ENCODE assay signal across 1 cellular context in the genomic region with DNA sequence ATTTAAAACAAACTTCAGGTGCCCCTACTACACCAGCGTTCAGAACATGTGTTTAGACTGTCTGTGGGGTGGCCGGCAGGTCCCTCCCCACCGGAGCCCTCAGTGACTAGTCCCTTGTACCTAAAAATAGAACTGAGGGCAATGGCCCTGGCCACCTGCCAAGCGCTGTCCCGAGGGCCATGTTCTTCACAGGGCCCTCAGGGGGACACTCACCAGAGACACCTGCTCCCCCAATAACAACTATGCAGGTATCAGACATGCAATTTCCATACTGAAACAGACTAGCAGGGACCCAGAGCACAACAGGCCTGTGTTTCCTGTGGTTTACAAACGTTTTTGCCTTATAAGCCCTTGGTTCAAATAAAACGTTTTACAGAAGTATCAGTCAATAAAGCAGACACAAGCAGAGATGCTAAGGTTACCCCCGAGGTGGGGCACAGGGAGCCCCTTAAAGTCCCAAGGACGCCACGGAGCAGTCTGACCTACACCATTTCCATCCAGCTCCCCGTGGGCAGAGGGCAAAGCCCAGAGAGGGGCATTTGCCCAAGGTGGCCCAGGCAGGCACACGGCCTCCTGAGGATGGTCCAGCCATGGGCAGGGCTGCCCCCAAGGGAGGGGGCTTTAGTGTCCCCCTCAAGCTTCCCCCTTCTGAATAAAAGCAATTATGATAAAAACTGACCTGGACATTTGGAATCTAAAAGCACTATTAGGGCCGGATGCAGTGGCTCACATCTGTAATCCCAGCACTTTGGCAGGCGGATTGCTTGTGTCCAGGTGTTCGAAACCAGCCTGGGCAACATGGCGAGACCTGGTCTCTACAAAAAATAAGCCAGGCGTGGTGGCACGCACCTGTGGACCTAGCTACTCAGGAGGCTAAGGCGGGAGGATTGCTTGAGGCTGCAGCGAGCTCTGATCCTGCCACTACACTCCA.
TF ChIP-seq lines count a peak whose summit lies in the region.

No MANE protein-coding gene starts in this region.

TF ChIP-seq in HepG2, 621 proteins besides CTCF, POLR2A, EP300 and RAD21:
- TF ChIP-seq SIN3A (IDR thresholded peaks at IDR 0.05; ENCODE audit: borderline replicate concordance, low read depth, low read length) (no peak), ZNF260 (CRISPR knock-in tag; IDR thresholded peaks at IDR 0.05; ENCODE audit: borderline replicate concordance, low read depth) (no peak), ZFP62 (CRISPR knock-in tag; IDR thresholded peaks at IDR 0.05) (no peak), MEF2D (CRISPR knock-in tag; IDR thresholded peaks at IDR 0.05) (peak; percentile 88), TEAD2 (CRISPR knock-in tag; IDR thresholded peaks at IDR 0.05) (no peak), CENPBD1 (CRISPR knock-in tag; IDR thresholded peaks at IDR 0.05; ENCODE audit: borderline replicate concordance, low read depth) (no peak), KLF15 (CRISPR knock-in tag; IDR thresholded peaks at IDR 0.05; ENCODE audit: borderline replicate concordance) (no peak), ZNF136 (CRISPR knock-in tag; IDR thresholded peaks at IDR 0.05; ENCODE audit: low read depth) (0 out of 2 replicates have a peak, but pooled peaks have one; percentile 28), HMG20A (CRISPR knock-in tag; IDR thresholded peaks at IDR 0.05; ENCODE audit: borderline replicate concordance) (no peak), ZNF709 (CRISPR knock-in tag; IDR thresholded peaks at IDR 0.05) (no peak), ARID3A (IDR thresholded peaks at IDR 0.05; ENCODE audit: low read depth, low read length) (no peak), ZNF333 (CRISPR knock-in tag; IDR thresholded peaks at IDR 0.05; ENCODE audit: borderline replicate concordance) (no peak), SUZ12 (IDR thresholded peaks at IDR 0.05; ENCODE audit: low read depth, low read length) (no peak), TFAP4 (IDR thresholded peaks at IDR 0.05; ENCODE audit: borderline replicate concordance, low read depth) (no peak), HDAC6 (IDR thresholded peaks at IDR 0.05; ENCODE audit: low read depth, low read length) (no peak), ZNF484 (CRISPR knock-in tag; IDR thresholded peaks at IDR 0.05; ENCODE audit: borderline replicate concordance, low read depth) (no peak), JDP2 (CRISPR knock-in tag; IDR thresholded peaks at IDR 0.05; ENCODE audit: borderline replicate concordance) (no peak)
- TF ChIP-seq, protein P1, sequence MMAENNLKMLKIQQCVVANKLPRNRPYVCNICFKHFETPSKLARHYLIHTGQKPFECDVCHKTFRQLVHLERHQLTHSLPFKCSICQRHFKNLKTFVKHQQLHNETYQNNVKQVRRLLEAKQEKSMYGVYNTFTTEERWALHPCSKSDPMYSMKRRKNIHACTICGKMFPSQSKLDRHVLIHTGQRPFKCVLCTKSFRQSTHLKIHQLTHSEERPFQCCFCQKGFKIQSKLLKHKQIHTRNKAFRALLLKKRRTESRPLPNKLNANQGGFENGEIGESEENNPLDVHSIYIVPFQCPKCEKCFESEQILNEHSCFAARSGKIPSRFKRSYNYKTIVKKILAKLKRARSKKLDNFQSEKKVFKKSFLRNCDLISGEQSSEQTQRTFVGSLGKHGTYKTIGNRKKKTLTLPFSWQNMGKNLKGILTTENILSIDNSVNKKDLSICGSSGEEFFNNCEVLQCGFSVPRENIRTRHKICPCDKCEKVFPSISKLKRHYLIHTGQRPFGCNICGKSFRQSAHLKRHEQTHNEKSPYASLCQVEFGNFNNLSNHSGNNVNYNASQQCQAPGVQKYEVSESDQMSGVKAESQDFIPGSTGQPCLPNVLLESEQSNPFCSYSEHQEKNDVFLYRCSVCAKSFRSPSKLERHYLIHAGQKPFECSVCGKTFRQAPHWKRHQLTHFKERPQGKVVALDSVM (CRISPR knock-in tag; IDR thresholded peaks at IDR 0.05): 0 out of 2 replicates have a peak, but pooled peaks have one; percentile 6
- TF ChIP-seq, protein P2, sequence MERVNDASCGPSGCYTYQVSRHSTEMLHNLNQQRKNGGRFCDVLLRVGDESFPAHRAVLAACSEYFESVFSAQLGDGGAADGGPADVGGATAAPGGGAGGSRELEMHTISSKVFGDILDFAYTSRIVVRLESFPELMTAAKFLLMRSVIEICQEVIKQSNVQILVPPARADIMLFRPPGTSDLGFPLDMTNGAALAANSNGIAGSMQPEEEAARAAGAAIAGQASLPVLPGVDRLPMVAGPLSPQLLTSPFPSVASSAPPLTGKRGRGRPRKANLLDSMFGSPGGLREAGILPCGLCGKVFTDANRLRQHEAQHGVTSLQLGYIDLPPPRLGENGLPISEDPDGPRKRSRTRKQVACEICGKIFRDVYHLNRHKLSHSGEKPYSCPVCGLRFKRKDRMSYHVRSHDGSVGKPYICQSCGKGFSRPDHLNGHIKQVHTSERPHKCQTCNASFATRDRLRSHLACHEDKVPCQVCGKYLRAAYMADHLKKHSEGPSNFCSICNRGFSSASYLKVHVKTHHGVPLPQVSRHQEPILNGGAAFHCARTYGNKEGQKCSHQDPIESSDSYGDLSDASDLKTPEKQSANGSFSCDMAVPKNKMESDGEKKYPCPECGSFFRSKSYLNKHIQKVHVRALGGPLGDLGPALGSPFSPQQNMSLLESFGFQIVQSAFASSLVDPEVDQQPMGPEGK (CRISPR knock-in tag; IDR thresholded peaks at IDR 0.05): 0 out of 2 replicates have a peak, but pooled peaks have one; percentile 1
- TF ChIP-seq, protein P3, sequence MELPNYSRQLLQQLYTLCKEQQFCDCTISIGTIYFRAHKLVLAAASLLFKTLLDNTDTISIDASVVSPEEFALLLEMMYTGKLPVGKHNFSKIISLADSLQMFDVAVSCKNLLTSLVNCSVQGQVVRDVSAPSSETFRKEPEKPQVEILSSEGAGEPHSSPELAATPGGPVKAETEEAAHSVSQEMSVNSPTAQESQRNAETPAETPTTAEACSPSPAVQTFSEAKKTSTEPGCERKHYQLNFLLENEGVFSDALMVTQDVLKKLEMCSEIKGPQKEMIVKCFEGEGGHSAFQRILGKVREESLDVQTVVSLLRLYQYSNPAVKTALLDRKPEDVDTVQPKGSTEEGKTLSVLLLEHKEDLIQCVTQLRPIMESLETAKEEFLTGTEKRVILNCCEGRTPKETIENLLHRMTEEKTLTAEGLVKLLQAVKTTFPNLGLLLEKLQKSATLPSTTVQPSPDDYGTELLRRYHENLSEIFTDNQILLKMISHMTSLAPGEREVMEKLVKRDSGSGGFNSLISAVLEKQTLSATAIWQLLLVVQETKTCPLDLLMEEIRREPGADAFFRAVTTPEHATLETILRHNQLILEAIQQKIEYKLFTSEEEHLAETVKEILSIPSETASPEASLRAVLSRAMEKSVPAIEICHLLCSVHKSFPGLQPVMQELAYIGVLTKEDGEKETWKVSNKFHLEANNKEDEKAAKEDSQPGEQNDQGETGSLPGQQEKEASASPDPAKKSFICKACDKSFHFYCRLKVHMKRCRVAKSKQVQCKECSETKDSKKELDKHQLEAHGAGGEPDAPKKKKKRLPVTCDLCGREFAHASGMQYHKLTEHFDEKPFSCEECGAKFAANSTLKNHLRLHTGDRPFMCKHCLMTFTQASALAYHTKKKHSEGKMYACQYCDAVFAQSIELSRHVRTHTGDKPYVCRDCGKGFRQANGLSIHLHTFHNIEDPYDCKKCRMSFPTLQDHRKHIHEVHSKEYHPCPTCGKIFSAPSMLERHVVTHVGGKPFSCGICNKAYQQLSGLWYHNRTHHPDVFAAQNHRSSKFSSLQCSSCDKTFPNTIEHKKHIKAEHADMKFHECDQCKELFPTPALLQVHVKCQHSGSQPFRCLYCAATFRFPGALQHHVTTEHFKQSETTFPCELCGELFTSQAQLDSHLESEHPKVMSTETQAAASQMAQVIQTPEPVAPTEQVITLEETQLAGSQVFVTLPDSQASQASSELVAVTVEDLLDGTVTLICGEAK (IDR thresholded peaks at IDR 0.05): no peak
- TF ChIP-seq, protein P3 (CRISPR knock-in tag; IDR thresholded peaks at IDR 0.05): no peak
